Comparison of ENCODE assay signal across 26 cellular contexts in the genomic region with DNA sequence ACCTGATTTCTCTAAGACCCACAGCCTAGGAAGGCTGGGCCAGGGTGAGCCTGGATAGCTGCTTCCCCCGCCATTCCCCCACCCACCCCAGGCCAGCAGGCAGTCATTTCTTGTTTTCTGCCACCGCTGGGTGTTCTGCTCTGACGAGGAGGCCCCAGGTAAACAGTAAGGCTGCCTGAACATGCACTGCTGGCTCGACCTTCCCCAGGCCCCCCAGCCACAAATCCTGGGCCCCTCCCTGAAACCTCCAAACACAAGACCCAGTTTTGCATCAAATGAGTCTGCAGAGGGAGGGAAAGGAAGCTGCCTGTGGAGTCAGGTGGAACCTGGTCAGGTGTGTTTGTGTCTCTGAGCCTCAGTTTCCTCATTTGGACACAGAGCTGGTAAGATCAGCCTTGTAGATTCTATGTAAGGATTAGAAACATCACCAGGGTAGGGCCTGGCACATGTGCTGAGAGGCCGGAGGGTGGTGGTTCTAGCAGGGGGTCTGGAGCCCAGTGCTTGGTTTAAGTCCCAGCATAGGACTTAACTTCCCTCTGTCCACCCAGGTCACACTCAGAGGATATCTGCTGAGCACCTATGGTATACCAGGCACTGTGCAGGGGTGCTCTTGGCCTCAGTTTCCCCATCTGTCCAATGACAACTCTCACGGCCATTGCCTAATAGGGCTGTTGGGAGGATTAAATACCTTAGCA. TPM values are rescaled to one million over a fixed set of nuclear protein-coding genes. Genes with fewer than 3 reads are reported as not detected.
"Had no signal": no experiment of that assay in that cellular context is flagged by ENCODE, and none has a peak within 500 bp of the region (broad histone marks: within the 10 kb centered on the region; RNA-seq: fewer than 3 reads in every experiment).

No MANE protein-coding gene starts in this region.

- ATAC-seq: heart left ventricle, left cardiac atrium, mucosa of descending colon, T-helper 17 cell had no signal

- H3K9me3 ChIP-seq: mucosa of descending colon, sigmoid colon, thoracic aorta, upper lobe of left lung had no signal

- H3K4me3 ChIP-seq: heart left ventricle, mucosa of descending colon, sigmoid colon, smooth muscle cell, thoracic aorta, upper lobe of left lung had no signal

- H3K36me3 ChIP-seq: heart left ventricle, sigmoid colon, thoracic aorta, upper lobe of left lung had no signal

- H3K4me2 ChIP-seq: smooth muscle cell had no signal

- H3K9me3 Mint-ChIP-seq: activated CD4-positive, alpha-beta memory T cell treated with anti-CD3 and anti-CD28 coated beads, Interleukin-2, amount 10 ng/mL, durations not matched to agents 7 days and 5 days; activated naive CD8-positive, alpha-beta T cell treated with anti-CD3 and anti-CD28 coated beads for 36 hours; activated T-helper 1 cell treated with anti-CD3 and anti-CD28 coated beads, Interleukin-12 subunit alpha, Interleukin-12 subunit beta, Interleukin-2, Interleukin-4 antibody, amounts not matched to agents 30 ng/mL and 10 ng/mL and 1 ng/mL, durations not matched to agents 14 hours and 24 hours and 36 hours; memory B cell; neural crest cell had no signal

- H3K27me3 ChIP-seq: heart left ventricle, sigmoid colon, upper lobe of left lung had no signal

- H3K27ac ChIP-seq: heart left ventricle, sigmoid colon, thoracic aorta, upper lobe of left lung had no signal

- DNase-seq: activated CD4-positive, alpha-beta memory T cell treated with anti-CD3 and anti-CD28 coated beads, Interleukin-2, amount 10 ng/mL, durations not matched to agents 7 days and 5 days; activated CD4-positive, alpha-beta T cell treated with anti-CD3 and anti-CD28 coated beads for 48 hours; activated CD4-positive, CD25-positive, alpha-beta regulatory T cell; activated naive CD8-positive, alpha-beta T cell treated with anti-CD3 and anti-CD28 coated beads for 36 hours; effector CD4-positive, alpha-beta T cell; islet precursor cell; left cardiac atrium; mucosa of descending colon; occipital lobe; posterior cingulate gyrus; sigmoid colon; stimulated activated CD4-positive, alpha-beta T cell treated with anti-CD3 and anti-CD28 coated beads, Interleukin-2, amount 100 ng/mL, for 48 hours; stimulated activated CD8-positive, alpha-beta memory T cell treated with anti-CD3 and anti-CD28 coated beads, Interleukin-4, amount 100 ng/mL, for 48 hours; stimulated activated naive CD4-positive, alpha-beta T cell treated with Interleukin-2 at 50 U/mL for 16 hours; T-helper 17 cell; upper lobe of left lung had no signal

- H3K27me3 Mint-ChIP-seq: activated naive CD8-positive, alpha-beta T cell treated with anti-CD3 and anti-CD28 coated beads for 36 hours; memory B cell; T-helper 17 cell had no signal

- H3K27ac Mint-ChIP-seq: activated CD4-positive, alpha-beta memory T cell treated with anti-CD3 and anti-CD28 coated beads, Interleukin-2, amount 10 ng/mL, durations not matched to agents 7 days and 5 days; activated T-helper 1 cell treated with anti-CD3 and anti-CD28 coated beads, Interleukin-12 subunit alpha, Interleukin-12 subunit beta, Interleukin-2, Interleukin-4 antibody, amounts not matched to agents 30 ng/mL and 10 ng/mL and 1 ng/mL, durations not matched to agents 14 hours and 24 hours and 36 hours; memory B cell; T-helper 17 cell had no signal

- H3K4me3 Mint-ChIP-seq: activated CD4-positive, alpha-beta memory T cell treated with anti-CD3 and anti-CD28 coated beads, Interleukin-2, amount 10 ng/mL, durations not matched to agents 7 days and 5 days; activated naive CD8-positive, alpha-beta T cell treated with anti-CD3 and anti-CD28 coated beads for 36 hours; activated T-helper 1 cell treated with anti-CD3 and anti-CD28 coated beads, Interleukin-12 subunit alpha, Interleukin-12 subunit beta, Interleukin-2, Interleukin-4 antibody, amounts not matched to agents 30 ng/mL and 10 ng/mL and 1 ng/mL, durations not matched to agents 14 hours and 24 hours and 36 hours; memory B cell; neural crest cell; T-helper 17 cell had no signal

RNA-seq across cellular contexts. Expression of a gene that starts 18.9 kb away (rescaled TPM):
- total RNA-seq: activated CD4-positive, alpha-beta memory T cell treated with anti-CD3 and anti-CD28 coated beads, Interleukin-2, amount 10 ng/mL, durations not matched to agents 7 days and 5 days; activated naive CD8-positive, alpha-beta T cell treated with anti-CD3 and anti-CD28 coated beads for 36 hours; activated T-helper 1 cell treated with anti-CD3 and anti-CD28 coated beads, Interleukin-12 subunit alpha, Interleukin-12 subunit beta, Interleukin-2, Interleukin-4 antibody, amounts not matched to agents 30 ng/mL and 10 ng/mL and 1 ng/mL, durations not matched to agents 14 hours and 24 hours and 36 hours; cerebellum; epithelial cell of proximal tubule; fibroblast of villous mesenchyme; heart left ventricle; left cardiac atrium; liver; mucosa of descending colon; neural crest cell; occipital lobe; sigmoid colon; smooth muscle cell; T-helper 17 cell; thoracic aorta; upper lobe of left lung had no signal
- polyA plus RNA-seq: heart left ventricle, liver, sigmoid colon, smooth muscle cell had no signal

RNA-seq across cellular contexts. Expression of a gene that starts 23.7 kb away (rescaled TPM):
- total RNA-seq: activated CD4-positive, alpha-beta memory T cell treated with anti-CD3 and anti-CD28 coated beads, Interleukin-2, amount 10 ng/mL, durations not matched to agents 7 days and 5 days; activated naive CD8-positive, alpha-beta T cell treated with anti-CD3 and anti-CD28 coated beads for 36 hours; activated T-helper 1 cell treated with anti-CD3 and anti-CD28 coated beads, Interleukin-12 subunit alpha, Interleukin-12 subunit beta, Interleukin-2, Interleukin-4 antibody, amounts not matched to agents 30 ng/mL and 10 ng/mL and 1 ng/mL, durations not matched to agents 14 hours and 24 hours and 36 hours; cerebellum; epithelial cell of proximal tubule; fibroblast of villous mesenchyme; heart left ventricle; left cardiac atrium; liver; mucosa of descending colon; neural crest cell; occipital lobe; sigmoid colon; smooth muscle cell; T-helper 17 cell; thoracic aorta; upper lobe of left lung had no signal
- polyA plus RNA-seq: heart left ventricle, liver, sigmoid colon, smooth muscle cell had no signal

RNA-seq across cellular contexts. Expression of a gene that starts 26.6 kb away (rescaled TPM):
- total RNA-seq: activated CD4-positive, alpha-beta memory T cell treated with anti-CD3 and anti-CD28 coated beads, Interleukin-2, amount 10 ng/mL, durations not matched to agents 7 days and 5 days; activated naive CD8-positive, alpha-beta T cell treated with anti-CD3 and anti-CD28 coated beads for 36 hours; activated T-helper 1 cell treated with anti-CD3 and anti-CD28 coated beads, Interleukin-12 subunit alpha, Interleukin-12 subunit beta, Interleukin-2, Interleukin-4 antibody, amounts not matched to agents 30 ng/mL and 10 ng/mL and 1 ng/mL, durations not matched to agents 14 hours and 24 hours and 36 hours; cerebellum; epithelial cell of proximal tubule; fibroblast of villous mesenchyme; heart left ventricle; left cardiac atrium; liver; mucosa of descending colon; neural crest cell; occipital lobe; sigmoid colon; smooth muscle cell; T-helper 17 cell; thoracic aorta; upper lobe of left lung had no signal
- polyA plus RNA-seq: heart left ventricle, liver, sigmoid colon, smooth muscle cell had no signal

RNA-seq across cellular contexts. Expression of a gene that starts 30.9 kb away (rescaled TPM):
- total RNA-seq: activated CD4-positive, alpha-beta memory T cell treated with anti-CD3 and anti-CD28 coated beads, Interleukin-2, amount 10 ng/mL, durations not matched to agents 7 days and 5 days; activated naive CD8-positive, alpha-beta T cell treated with anti-CD3 and anti-CD28 coated beads for 36 hours; activated T-helper 1 cell treated with anti-CD3 and anti-CD28 coated beads, Interleukin-12 subunit alpha, Interleukin-12 subunit beta, Interleukin-2, Interleukin-4 antibody, amounts not matched to agents 30 ng/mL and 10 ng/mL and 1 ng/mL, durations not matched to agents 14 hours and 24 hours and 36 hours; cerebellum; epithelial cell of proximal tubule; fibroblast of villous mesenchyme; heart left ventricle; left cardiac atrium; liver; mucosa of descending colon; neural crest cell; occipital lobe; sigmoid colon; smooth muscle cell; T-helper 17 cell; thoracic aorta; upper lobe of left lung had no signal
- polyA plus RNA-seq: heart left ventricle, liver, sigmoid colon, smooth muscle cell had no signal

RNA-seq across cellular contexts. Expression of a gene that starts 44.0 kb away (rescaled TPM):
- total RNA-seq: occipital lobe had no signal
